In genomic region chr19:3984908-3985642, GRCh38 we compare ENCODE assay signal across 8 cellular contexts. TPM values are rescaled to one million over a fixed set of nuclear protein-coding genes. Genes with fewer than 3 reads are reported as not detected.
DNase-seq lines count a peak whose midpoint lies in the region; ATAC-seq and TF ChIP-seq lines count a peak whose summit lies in the region.

EEF2 (minus strand) TSS chr19:3985463; CDS start chr19:3985380, 83 bp downstream.

- peak within 1 kb of the TSS; percentile 95 for H3K27ac ChIP-seq in WERI-Rb-1

- H3K4me1 ChIP-seq in skeletal muscle satellite cell (ENCODE audit: control insufficient read depth, insufficient read depth, low read length) = peaks cover 45% of the 10 kb centered on the region

- intact Hi-C loops in MCF 10A (cut with micrococcal nuclease) = loop anchor here (2.0 to 5.0 kb wide), 2 partner anchors 14 to 72 kb away; partner anchors contain the start of gene DAPK3

- H3K27me3 Mint-ChIP-seq in MCF 10A (ENCODE audit: insufficient read depth, unreplicated experiment) = no peaks in the 10 kb centered on the region

- H3K27me3 ChIP-seq in WERI-Rb-1 (ENCODE audit: insufficient read depth, low read depth, severe bottlenecking) (no peaks in the 10 kb centered on the region), skeletal muscle satellite cell (ENCODE audit: control insufficient read depth, insufficient read depth, low read length) (no peaks in the 10 kb centered on the region)

- peaks cover 51% of the 10 kb centered on the region for H3K36me3 ChIP-seq in WERI-Rb-1
- H3K36me3 ChIP-seq in skeletal muscle satellite cell (ENCODE audit: insufficient read depth, low read length) = peaks cover 50% of the 10 kb centered on the region

- H3K4me1 Mint-ChIP-seq in MCF 10A (ENCODE audit: insufficient read depth, unreplicated experiment) = peaks cover 29% of the 10 kb centered on the region

- CTCF ChIA-PET in GM10248 (lab: Yijun Ruan, JAX) = interaction anchor here (0.7 to 1.7 kb wide), 12 partner anchors 10 to 223 kb away, joined by 3 to 8 read pairs (median 4); partner anchors contain the start of genes DAPK3, MRPL54 and PIAS4
- CTCF ChIA-PET in MCF 10A (lab: Yijun Ruan, JAX) = interaction anchor here (0.5 to 2.7 kb wide), 13 partner anchors 12 to 680 kb away, joined by 3 to 15 read pairs (median 3); partner anchors contain the start of genes DAPK3 and SH3GL1

- ATAC-seq in HG02885 (IDR thresholded peaks at IDR 0.05; ENCODE audit: poor library complexity, unreplicated experiment) = peak; percentile 67

- H3K9ac ChIP-seq in skeletal muscle satellite cell (ENCODE audit: low read depth, low read length) = peak within 1 kb of the TSS; percentile 99

- H3K9me3 ChIP-seq in WERI-Rb-1 (ENCODE audit: severe bottlenecking) (no peaks in the 10 kb centered on the region), iPS-18c (ENCODE audit: control insufficient read depth, insufficient read depth, low read length) (no peaks in the 10 kb centered on the region), skeletal muscle satellite cell (replicated peaks; ENCODE audit: low read length) (no peaks in the 10 kb centered on the region)

- peak within 1 kb of the TSS; percentile 93 for H3K4me2 ChIP-seq in skeletal muscle satellite cell (ENCODE audit: low read length)

- POLR2A ChIA-PET in GM10248 (lab: Yijun Ruan, JAX) = interaction anchor here (0.5 to 2.3 kb wide), 12 partner anchors 9 to 1365 kb away, joined by 3 to 19 read pairs (median 4); partner anchors contain the start of genes DAPK3, FEM1A and MRPL54
- POLR2A ChIA-PET in MCF 10A (lab: Yijun Ruan, JAX) = interaction anchor here (0.6 to 8.9 kb wide), 33 partner anchors 8 to 1035 kb away, joined by 3 to 245 read pairs (median 4); partner anchors contain the start of genes DAPK3, KDM4B, MRPL54 and PIAS4

- TSS peak; percentile 65 for BruUV-seq in MCF 10A (replicated peaks; lab: Mats Ljungman, UMichigan)

- H3K4me3 ChIP-seq in WERI-Rb-1 (ENCODE audit: low read depth, low read length) (peak within 1 kb of the TSS; percentile 98), iPS-18c (ENCODE audit: insufficient read depth, low read depth, low read length) (peak within 1 kb of the TSS; percentile 92), skeletal muscle satellite cell (ENCODE audit: low read length) (peak within 1 kb of the TSS; percentile 95)

- peak within 1 kb of the TSS; percentile 90 for H3K27ac Mint-ChIP-seq in MCF 10A (ENCODE audit: low read depth, unreplicated experiment)

- peaks cover 55% of the 10 kb centered on the region for H3K36me3 Mint-ChIP-seq in MCF 10A (ENCODE audit: insufficient read depth, unreplicated experiment)

- H3K9me3 Mint-ChIP-seq in MCF 10A (ENCODE audit: unreplicated experiment) = no peaks in the 10 kb centered on the region

- H3K4me3 Mint-ChIP-seq in MCF 10A (ENCODE audit: unreplicated experiment) = peak within 1 kb of the TSS; percentile 95

- TF ChIP-seq CTCF in GM10248 (IDR thresholded peaks at IDR 0.05; ENCODE audit: control extremely low read depth, extremely low read depth, low read depth, missing control alignments) = no peak
- TF ChIP-seq CTCF in WERI-Rb-1 (IDR thresholded peaks at IDR 0.05; ENCODE audit: low read depth, low read length) = no peak
- TF ChIP-seq CTCF in MCF 10A (IDR thresholded peaks at IDR 0.05; ENCODE audit: unreplicated experiment) = no peak

- DNase-seq in GM10248 (ENCODE audit: extremely low spot score) (peak; percentile 93), NCI-H2171 (lab: John Stamatoyannopoulos, UW) (peak; percentile 94), WERI-Rb-1 (peak; percentile 87), MCF 10A (ENCODE audit: unreplicated experiment) (peak; percentile 90), OCI-M2 (lab: John Stamatoyannopoulos, UW; ENCODE audit: unreplicated experiment) (no peak)

RNA-seq across cellular contexts. Expression of gene EEF2, which starts in this region (rescaled TPM):
- 2,296 and 3,126 TPM in 2 replicates for total RNA-seq in MCF 10A (2022)
- total RNA-seq in skeletal muscle satellite cell (2012; rRNA removed) = 2,770 and 2,827 TPM in 2 replicates
